ENCODE assay signal across 8 cellular contexts in the genomic region with DNA sequence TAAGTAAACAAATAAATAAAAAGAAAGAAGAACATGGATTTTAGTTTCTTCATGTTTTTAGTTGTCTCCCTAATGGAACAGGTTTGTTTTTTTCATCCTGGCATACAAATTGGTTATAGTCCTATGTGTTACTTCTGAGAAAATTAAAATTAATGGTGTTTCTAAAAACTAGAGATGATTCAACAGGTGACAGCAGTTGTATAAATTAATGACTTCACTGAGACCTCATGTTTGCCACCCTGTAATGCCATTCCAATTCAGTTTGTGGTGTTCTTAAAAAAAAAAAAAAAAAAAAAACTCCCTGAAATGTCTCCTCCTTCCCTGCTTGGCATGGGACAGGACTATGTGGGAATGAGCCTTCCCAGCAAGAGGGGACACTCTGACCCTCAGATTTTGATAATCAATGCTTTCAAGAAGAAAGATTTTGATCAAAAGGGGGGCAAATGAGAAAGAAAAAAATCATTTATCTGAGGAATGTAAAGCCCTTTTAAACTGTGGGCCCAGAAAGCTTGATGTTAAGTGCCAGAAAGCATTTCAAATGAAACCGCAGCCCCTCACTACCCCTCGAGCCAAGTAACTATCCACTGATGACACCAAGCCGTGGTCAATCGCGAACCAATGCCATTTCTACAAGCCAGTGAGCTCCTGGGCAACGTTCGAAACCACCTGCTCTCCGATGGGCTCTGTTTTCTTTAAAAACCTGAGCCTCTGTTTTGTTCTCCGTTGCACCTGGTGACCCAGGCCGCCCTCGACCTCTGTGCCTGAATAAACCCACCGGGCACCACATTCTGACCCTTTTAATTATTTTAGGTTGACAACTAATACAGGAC. TPM values are rescaled to one million over a fixed set of nuclear protein-coding genes. Genes with fewer than 3 reads are reported as not detected.
DNase-seq lines count a peak whose midpoint lies in the region; ATAC-seq and TF ChIP-seq lines count a peak whose summit lies in the region.

No MANE protein-coding gene starts in this region.

- H3K27ac Mint-ChIP-seq in endothelial cell (ENCODE audit: unreplicated experiment), result no peak overlapping the region

- DNase-seq in endothelial cell (ENCODE audit: low spot score), result no peak
- DNase-seq in ovary, result no peak
- no peak for DNase-seq in COR-L47 (lab: John Stamatoyannopoulos, UW)
- no peak for DNase-seq in head of caudate nucleus

- no peaks in the 10 kb centered on the region for H3K36me3 ChIP-seq in ES-I3 (ENCODE audit: insufficient read depth, low read length)
- H3K36me3 ChIP-seq in OCI-LY3 (replicated peaks; ENCODE audit: low read depth, low read length), result no peaks in the 10 kb centered on the region
- no peaks in the 10 kb centered on the region for H3K36me3 ChIP-seq in ovary

- H3K4me3 Mint-ChIP-seq in endothelial cell (ENCODE audit: unreplicated experiment), result peak overlapping the region; percentile 92

- TF ChIP-seq EP300 in ovary (IDR thresholded peaks at IDR 0.05), result no peak

- H3K9me3 ChIP-seq in ES-I3 (ENCODE audit: control insufficient read depth, insufficient read depth, low read length) (no peaks in the 10 kb centered on the region), OCI-LY3 (ENCODE audit: insufficient read depth, low read length) (no peaks in the 10 kb centered on the region), ovary (no peaks in the 10 kb centered on the region)

- peak overlapping the region; percentile 93 for H3K9ac ChIP-seq in ES-I3 (ENCODE audit: low read depth, low read length)
- peak overlapping the region; percentile 73 for H3K9ac ChIP-seq in OCI-LY3 (ENCODE audit: low read length)

- no peaks in the 10 kb centered on the region for H3K36me3 Mint-ChIP-seq in endothelial cell (ENCODE audit: low read depth, unreplicated experiment)

- H3K27me3 ChIP-seq in OCI-LY3 (ENCODE audit: low read depth, low read length), result no peaks in the 10 kb centered on the region
- H3K27me3 ChIP-seq in ovary, result no peaks in the 10 kb centered on the region

- TF ChIP-seq CTCF in OCI-LY3 (IDR thresholded peaks at IDR 0.05; ENCODE audit: low read depth, low read length), result no peak
- no peak for TF ChIP-seq CTCF in endothelial cell (IDR thresholded peaks at IDR 0.05; ENCODE audit: unreplicated experiment)
- no peak for TF ChIP-seq CTCF in ovary (IDR thresholded peaks at IDR 0.05)

- H3K4me3 ChIP-seq in OCI-LY3 (ENCODE audit: low read length) (peak overlapping the region; percentile 88), ovary (peak overlapping the region; percentile 89)

- no peak for TF ChIP-seq POLR2A in ovary (IDR thresholded peaks at IDR 0.05)

- H2AFZ ChIP-seq in OCI-LY3 (ENCODE audit: low read depth, low read length), result peak overlapping the region; percentile 31

- no peak for ATAC-seq in HG02678 (IDR thresholded peaks at IDR 0.05; ENCODE audit: unreplicated experiment)
- no peak for ATAC-seq in GM18498 (IDR thresholded peaks at IDR 0.05; ENCODE audit: unreplicated experiment)

- peaks cover 15% of the 10 kb centered on the region for H3K79me2 ChIP-seq in OCI-LY3 (ENCODE audit: low read length)

- no peak overlapping the region for H3K27ac ChIP-seq in OCI-LY3 (ENCODE audit: low read length)
- H3K27ac ChIP-seq in ovary, result peak overlapping the region; percentile 16 to 65

- peak overlapping the region; percentile 75 for H3K4me2 ChIP-seq in OCI-LY3 (ENCODE audit: low read length)

- H3K9me3 Mint-ChIP-seq in endothelial cell (ENCODE audit: unreplicated experiment), result no peaks in the 10 kb centered on the region

- H3K27me3 Mint-ChIP-seq in endothelial cell (ENCODE audit: unreplicated experiment), result peaks cover 13% of the 10 kb centered on the region

- H3K4me1 ChIP-seq in ES-I3 (ENCODE audit: insufficient read depth, low read length), result no peaks in the 10 kb centered on the region; the same call in 1 of the 2 replicates
- peaks cover 19% of the 10 kb centered on the region for H3K4me1 ChIP-seq in OCI-LY3 (ENCODE audit: low read length)
- no peaks in the 10 kb centered on the region for H3K4me1 ChIP-seq in ovary (ENCODE audit: insufficient read depth)

- 1 to 6% (median 2%) methylated on average over 12 of the region's 12 CpGs for WGBS in ovary, 3 donors

- H4K20me1 ChIP-seq in OCI-LY3 (ENCODE audit: insufficient read depth, low read length), result peaks cover 3% of the 10 kb centered on the region; the same call in 1 of the 2 replicates

- H3K4me1 Mint-ChIP-seq in endothelial cell (ENCODE audit: unreplicated experiment), result peaks cover 4% of the 10 kb centered on the region

- intact Hi-C loops in ovary (cut with DNase I), result loop anchor here in 1 of 4 donors (2.0 kb wide), 1 partner anchor 37 kb away; a partner anchor contains a TSS
- intact Hi-C loops in head of caudate nucleus (cut with DNase I), result loop anchor here (10.0 kb wide), 1 partner anchor 117 kb away; a partner anchor contains a TSS

RNA-seq across cellular contexts. Expression of a gene that starts 0.9 kb away (rescaled TPM):
- total RNA-seq in endothelial cell (ENCODE audit: unreplicated experiment), result 19.9 TPM
- total RNA-seq in ovary, result 10 to 100 TPM; 19.5 to 30.6 (median 26.2) TPM
- 10 to 100 TPM in 1 of 2 donors, 1 to 10 TPM in 1; 1.0 to 19.4 TPM for polyA plus RNA-seq in ovary

RNA-seq across cellular contexts. Expression of a gene that starts 1.1 kb away (rescaled TPM):
- 0.36 TPM for total RNA-seq in endothelial cell (ENCODE audit: unreplicated experiment)
- 10 to 100 TPM in 5 of 7 donors, 1 to 10 TPM in 2; 8.5 to 18.5 (median 13.8) TPM for total RNA-seq in ovary
- 1 to 10 TPM in 1 of 2 donors, not detected in 1; 7.1 TPM for polyA plus RNA-seq in ovary

RNA-seq across cellular contexts. Expression of a gene that starts 19.1 kb away (rescaled TPM):
- 0.21 TPM for total RNA-seq in endothelial cell (ENCODE audit: unreplicated experiment)
- total RNA-seq in ovary, result under 1 TPM in 5 of 7 donors, not detected in 2; 0.10 to 0.57 (median 0.24) TPM
- polyA plus RNA-seq in ovary, result under 1 TPM in 1 of 2 donors, not detected in 1; 0.11 TPM

RNA-seq across cellular contexts. Expression of a gene that starts 37.1 kb away (rescaled TPM):
- total RNA-seq in endothelial cell (ENCODE audit: unreplicated experiment) (43.0 TPM), ovary (10 to 100 TPM; 22.9 to 50.3 (median 35.4) TPM)
- polyA plus RNA-seq in ovary, result 10 to 100 TPM; 24.0 to 29.5 TPM
